8 cellular contexts compared by ENCODE assay signal in genomic region chr7:143882020-143882610, GRCh38. TPM values are rescaled to one million over a fixed set of nuclear protein-coding genes. Genes with fewer than 3 reads are reported as not detected.
DNase-seq lines count a peak whose midpoint lies in the region; ATAC-seq and TF ChIP-seq lines count a peak whose summit lies in the region.

No MANE protein-coding gene starts in this region.

- H3K27ac Mint-ChIP-seq in HFFc6: peak overlapping the region; percentile 83

- H3K27ac ChIP-seq in adrenal gland: peak overlapping the region; percentile 23 to 86 (median 76)
- H3K27ac ChIP-seq in ovary: peak overlapping the region; percentile 83

- H3K4me3 ChIP-seq in adrenal gland (peak overlapping the region in 2 of 4 donors; percentile 46 to 66), ovary (peak overlapping the region; percentile 66)

- TF ChIP-seq EP300 in ovary (IDR thresholded peaks at IDR 0.05): no peak

- intact Hi-C loops in adrenal gland (cut with DNase I) (no loop called here), left ventricle myocardium superior (cut with micrococcal nuclease) (no loop called here), ovary (cut with DNase I) (loop anchor here in 1 of 4 donors (10.0 kb wide), 1 partner anchor 133 kb away; no protein-coding TSS in a partner anchor)

- TF ChIP-seq POLR2A in adrenal gland (IDR thresholded peaks at IDR 0.05): peak in 1 of 2 donors; percentile 19
- TF ChIP-seq POLR2A in ovary (IDR thresholded peaks at IDR 0.05): peak; percentile 47

- H3K4me1 ChIP-seq in adrenal gland (replicated peaks in 1 of 2) (peaks cover 0 to 33% of the 10 kb centered on the region in 2 donors), ovary (ENCODE audit: insufficient read depth) (peaks cover 5% of the 10 kb centered on the region)

- no peaks in the 10 kb centered on the region for H3K9me3 Mint-ChIP-seq in HFFc6

- H3K36me3 Mint-ChIP-seq in HFFc6 (ENCODE audit: low read depth): no peaks in the 10 kb centered on the region; the same call in 1 of the 2 replicates

- H3K27me3 Mint-ChIP-seq in HFFc6 (ENCODE audit: insufficient read depth): peaks cover 2% of the 10 kb centered on the region; the same call in 1 of the 2 replicates

- peak overlapping the region; percentile 95 for H3K4me3 Mint-ChIP-seq in HFFc6

- H3K4me1 Mint-ChIP-seq in HFFc6 (ENCODE audit: low read depth): peaks cover 43% of the 10 kb centered on the region

- no peaks in the 10 kb centered on the region for H3K36me3 ChIP-seq in adrenal gland (replicated peaks in 1 of 2)
- no peaks in the 10 kb centered on the region for H3K36me3 ChIP-seq in ovary

- no peak for TF ChIP-seq CTCF in HFFc6 (IDR thresholded peaks at IDR 0.05)
- TF ChIP-seq CTCF in adrenal gland (IDR thresholded peaks at IDR 0.05): no peak
- TF ChIP-seq CTCF in ovary (IDR thresholded peaks at IDR 0.05): no peak

- 0 to 13% (median 6%) methylated on average over 4 to 23 of the region's 23 CpGs for WGBS in adrenal gland, 4 donors
- 0 to 3% (median 1%) methylated on average over 23 of the region's 23 CpGs for WGBS in ovary, 3 donors

- DNase-seq in HFFc6 (no peak), adrenal gland (peak; percentile 60 to 87 (median 76)), left ventricle myocardium superior (peak; percentile 84), ovary (peak; percentile 81 to 92 (median 89)), kidney glomerular epithelial cell (lab: John Stamatoyannopoulos, UW) (no peak)

- ATAC-seq in left ventricle myocardium superior (peak; percentile 90), HG03520 (IDR thresholded peaks at IDR 0.05; ENCODE audit: unreplicated experiment) (no peak), GM19035 (IDR thresholded peaks at IDR 0.05; ENCODE audit: unreplicated experiment) (no peak), GM18519 (IDR thresholded peaks at IDR 0.05; ENCODE audit: low FRiP score, unreplicated experiment) (no peak)

- H3K27me3 ChIP-seq in adrenal gland (no peaks in the 10 kb centered on the region), ovary (no peaks in the 10 kb centered on the region)

- no peaks in the 10 kb centered on the region for H3K9me3 ChIP-seq in adrenal gland (replicated peaks in 1 of 3)
- H3K9me3 ChIP-seq in ovary: no peaks in the 10 kb centered on the region

RNA-seq across cellular contexts. Expression of gene TCAF1, which starts 19.9 kb away (rescaled TPM):
- 10 to 100 TPM; 57.1 to 90.3 (median 65.1) TPM for total RNA-seq in HFFc6 (2021; fragmentation: NEBNext Ultra II Directional; extraction: Animal tissue kit (Norgen Biotek cat#: 25700))
- total RNA-seq in adrenal gland (100 to 1,000 TPM; 105 to 177 (median 124) TPM), left ventricle myocardium superior (35.9 TPM), ovary (10 to 100 TPM; 40.1 to 92.7 (median 63.2) TPM)
- polyA plus RNA-seq in adrenal gland (100 to 1,000 TPM in 1 of 3 donors, 10 to 100 TPM in 2; 41.3 to 102 (median 63.3) TPM), ovary (10 to 100 TPM; 34.5 to 63.2 TPM)

RNA-seq across cellular contexts. Expression of gene OR2F2, which starts 52.9 kb away (rescaled TPM):
- total RNA-seq in HFFc6 (2021; fragmentation: NEBNext Ultra II Directional; extraction: Animal tissue kit (Norgen Biotek cat#: 25700)): not detected
- total RNA-seq in adrenal gland: not detected
- not detected for polyA plus RNA-seq in adrenal gland
- not detected for total RNA-seq in left ventricle myocardium superior
- total RNA-seq in ovary: not detected
- polyA plus RNA-seq in ovary: not detected

Comparison
In these comparisons a context has a peak if more than half of its experiments do, and no peak if none do; other contexts are left out.
1. DNase-seq: peak in adrenal gland (7 of 7), left ventricle myocardium superior (single experiment) and ovary (5 of 5); none in HFFc6 (single experiment) and kidney glomerular epithelial cell (single experiment).